ENCODE assay signal across 24 cellular contexts in the genomic region with DNA sequence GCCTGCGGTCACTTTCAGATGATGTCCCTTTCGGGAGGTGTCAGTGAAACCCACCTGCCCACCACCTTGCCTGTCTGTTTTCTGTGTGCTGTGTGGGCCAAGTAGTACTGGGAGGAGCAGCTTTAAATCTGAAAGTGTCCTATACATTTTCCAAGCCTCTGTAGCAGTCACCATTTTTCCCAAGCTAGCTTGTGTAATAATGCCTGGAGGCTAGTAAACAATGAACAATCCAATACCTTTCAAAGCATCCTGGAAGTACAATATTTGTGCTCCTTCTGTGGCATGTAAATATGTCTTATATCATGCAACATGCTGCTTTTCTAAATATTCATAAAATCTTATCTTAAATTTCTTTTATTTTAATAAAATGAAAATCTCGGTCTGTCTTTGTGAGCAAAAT.
"Had no signal": no experiment of that assay in that cellular context is flagged by ENCODE, and none has a peak within 500 bp of the region (broad histone marks: within the 10 kb centered on the region; RNA-seq: fewer than 3 reads in every experiment).

No MANE protein-coding gene starts in this region.

- H3K9me3 ChIP-seq: colonic mucosa, neutrophil, right lobe of liver, tibial nerve had no signal

- H3K27ac ChIP-seq: cardiac muscle cell, colonic mucosa, neutrophil, right lobe of liver, tibial nerve, WERI-Rb-1 had no signal

- H3K4me1 ChIP-seq: colonic mucosa, right lobe of liver, tibial nerve had no signal

- H3K4me3 ChIP-seq: cardiac muscle cell, colonic mucosa, right lobe of liver, tibial nerve had no signal

- ATAC-seq: activated CD4-positive, CD25-positive, alpha-beta regulatory T cell treated with anti-CD3 and anti-CD28 coated beads, Interleukin-2, amount 50 U/mL, for 24 hours; activated naive CD8-positive, alpha-beta T cell treated with anti-CD3 and anti-CD28 coated beads, Interleukin-2, amount 50 U/mL, for 24 hours; left cardiac atrium; right lobe of liver had no signal

- H3K36me3 ChIP-seq: cardiac muscle cell, colonic mucosa, neutrophil, right lobe of liver, tibial nerve, WERI-Rb-1 had no signal

- H3K27me3 ChIP-seq: cardiac muscle cell, colonic mucosa, neutrophil, right lobe of liver, tibial nerve had no signal

- DNase-seq: activated CD4-positive, alpha-beta memory T cell treated with anti-CD3 and anti-CD28 coated beads, Interleukin-2, amount 10 ng/mL, durations not matched to agents 7 days and 5 days; activated CD4-positive, alpha-beta T cell treated with anti-CD3 and anti-CD28 coated beads, Interleukin-2, amount 10 ng/mL, durations not matched to agents 24 days and 14 days; activated CD8-positive, alpha-beta memory T cell treated with anti-CD3 and anti-CD28 coated beads, Interleukin-2, amount 50 U/mL, for 48 hours; activated naive CD8-positive, alpha-beta T cell treated with anti-CD3 and anti-CD28 coated beads, Interleukin-2, amount 50 U/mL, for 24 hours; activated T-cell treated with anti-CD3 and anti-CD28 coated beads, Interleukin-2, amount 50 U/mL, for 24 hours; anterior cingulate cortex; cerebellar nuclear complex; colonic mucosa; effector memory CD4-positive, alpha-beta T cell; erythroblast; head of caudate nucleus; hippocampal formation; left cardiac atrium; naive B cell; nephron progenitor cell; right lobe of liver; stimulated activated CD4-positive, alpha-beta T cell treated with anti-CD3 and anti-CD28 coated beads, Interleukin-2, amount 100 ng/mL, for 48 hours; stimulated activated naive CD4-positive, alpha-beta T cell treated with Interleukin-2 at 50 U/mL for 16 hours; T1000; WERI-Rb-1 had no signal
